In the genomic region with DNA sequence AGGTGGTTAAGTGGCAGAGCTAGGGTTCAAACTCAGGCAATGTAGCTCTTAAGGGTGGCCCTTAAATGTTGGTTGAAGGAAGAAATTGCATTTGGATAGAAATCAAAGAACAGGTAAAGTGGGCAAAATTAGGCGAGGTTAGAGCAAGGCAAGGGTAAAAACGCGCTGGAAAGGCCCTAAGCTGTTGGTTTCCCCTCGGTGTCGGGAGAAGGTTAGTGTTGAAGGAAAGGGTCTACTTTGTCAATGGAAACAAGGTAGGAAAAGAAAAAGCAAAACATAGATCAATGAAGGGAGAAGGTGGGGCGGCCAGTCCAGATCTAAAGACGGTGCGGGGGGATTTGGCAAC, we compare ENCODE assay signal across 1 cellular context.
TF ChIP-seq lines count a peak whose summit lies in the region.

No MANE protein-coding gene starts in this region.

TF ChIP-seq in IMR-90, 13 proteins besides CTCF, POLR2A, EP300 and RAD21:
- no peak for TF ChIP-seq CHD1 (IDR thresholded peaks at IDR 0.05; ENCODE audit: low read depth, low read length)
- no peak for TF ChIP-seq MXI1 (IDR thresholded peaks at IDR 0.05; ENCODE audit: borderline replicate concordance, low read depth, low read length)
- TF ChIP-seq RCOR1 (IDR thresholded peaks at IDR 0.05; ENCODE audit: insufficient replicate concordance, low read length): no peak
- no peak for TF ChIP-seq NFE2L2 (IDR thresholded peaks at IDR 0.05; ENCODE audit: low read depth, low read length)
- TF ChIP-seq FOS (IDR thresholded peaks at IDR 0.05; ENCODE audit: low read depth, low read length): no peak
TF ChIP-seq in IMR-90: peak in this region for 0.
